Comparison of ENCODE assay signal across 1 cellular context in genomic region chr10:102668312-102669110, GRCh38.
TF ChIP-seq lines count a peak whose summit lies in the region.

No MANE protein-coding gene starts in this region.

TF ChIP-seq in HepG2, 621 proteins besides CTCF, POLR2A, EP300 and RAD21:
- TF ChIP-seq ZNF879 (CRISPR knock-in tag; IDR thresholded peaks at IDR 0.05) = no peak
- TF ChIP-seq ZMYM3 (CRISPR knock-in tag; IDR thresholded peaks at IDR 0.05) = 0 out of 2 replicates have a peak, but pooled peaks have one; percentile 15
